Comparison of ENCODE assay signal across 8 cellular contexts in genomic region chr18:76491436-76491800, GRCh38. TPM values are rescaled to one million over a fixed set of nuclear protein-coding genes. Genes with fewer than 3 reads are reported as not detected.
DNase-seq lines count a peak whose midpoint lies in the region; ATAC-seq and TF ChIP-seq lines count a peak whose summit lies in the region.

No MANE protein-coding gene starts in this region.

- TF ChIP-seq CTCF in epithelial cell of esophagus (IDR thresholded peaks at IDR 0.05; ENCODE audit: insufficient read depth, low read depth, low read length, missing control alignments) (no peak), mucosa of descending colon (IDR thresholded peaks at IDR 0.05) (no peak)

- peak overlapping the region; percentile 67 for H3K4me3 ChIP-seq in epithelial cell of esophagus (ENCODE audit: low read length)
- H3K4me3 ChIP-seq in mucosa of descending colon, result peak overlapping the region; percentile 38

- H3K4me1 ChIP-seq in mucosa of descending colon (ENCODE audit: low read depth), result peaks cover 8% of the 10 kb centered on the region

- peak; percentile 61 for ATAC-seq in mucosa of descending colon
- no peak for ATAC-seq in stimulated activated naive CD8-positive, alpha-beta T cell treated with anti-CD3 and anti-CD28 coated beads, Interleukin-15, Interleukin-2, amounts not matched to agents 100 U/mL and 50 U/mL, for 24 hours

- DNase-seq in DMS 273 (lab: John Stamatoyannopoulos, UW; ENCODE audit: unreplicated experiment) (peak; percentile 84), DMS 273 treated with DMSO at 0.1 percent for 48 hours (lab: John Stamatoyannopoulos, UW) (no peak), NCI-H2196 treated with DMSO at 0.1 percent for 48 hours (lab: John Stamatoyannopoulos, UW; ENCODE audit: unreplicated experiment) (peak; percentile 41), activated T-cell treated with anti-CD3 and anti-CD28 coated beads for 4 hours (peak; percentile 70), epithelial cell of esophagus (ENCODE audit: low read depth) (peak; percentile 82), mucosa of descending colon (peak; percentile 89 to 90 (median 89)), foreskin melanocyte (no peak)
- DNase-seq in stimulated activated naive CD8-positive, alpha-beta T cell treated with anti-CD3 and anti-CD28 coated beads, Interleukin-15, Interleukin-2, amounts not matched to agents 100 U/mL and 50 U/mL, for 24 hours, result peak; percentile 77

- no peaks in the 10 kb centered on the region for H3K9me3 ChIP-seq in mucosa of descending colon

- H3K36me3 ChIP-seq in mucosa of descending colon (ENCODE audit: low read depth), result no peaks in the 10 kb centered on the region

- intact Hi-C loops in mucosa of descending colon (cut with DNase I, micrococcal nuclease), result no loop called here

RNA-seq across cellular contexts. Expression of gene ZNF516, which starts 3.6 kb away (rescaled TPM):
- 10 to 100 TPM; 22.0 to 47.9 (median 23.2) TPM for total RNA-seq in mucosa of descending colon

Comparison
In these comparisons a context has a peak if more than half of its experiments do, and no peak if none do; other contexts are left out.
1. DNase-seq: peak in DMS 273 (single experiment), NCI-H2196 treated with DMSO at 0.1 percent for 48 hours (single experiment), activated T-cell treated with anti-CD3 and anti-CD28 coated beads for 4 hours (single experiment), epithelial cell of esophagus (single experiment), mucosa of descending colon (3 of 3) and stimulated activated naive CD8-positive, alpha-beta T cell treated with anti-CD3 and anti-CD28 coated beads, Interleukin-15, Interleukin-2, amounts not matched to agents 100 U/mL and 50 U/mL, for 24 hours (single experiment); none in DMS 273 treated with DMSO at 0.1 percent for 48 hours (single experiment) and foreskin melanocyte (single experiment).